Comparison of ENCODE assay signal across 23 cellular contexts in genomic region chr7:37366445-37366844, GRCh38.
DNase-seq lines count a peak whose midpoint lies in the region; ATAC-seq lines count a peak whose summit lies in the region.
"Had no signal": no experiment of that assay in that cellular context is flagged by ENCODE, and none has a peak within 500 bp of the region (broad histone marks: within the 10 kb centered on the region; RNA-seq: fewer than 3 reads in every experiment).

No MANE protein-coding gene starts in this region.

- CTCF ChIA-PET in activated naive CD4-positive, alpha-beta T cell treated with anti-CD3 and anti-CD28 coated beads, Interleukin-2, amount 10 ng/mL, durations not matched to agents 7 days and 5 days (lab: Charles Lee) = no interaction called here

- no peaks in the 10 kb centered on the region for H3K27me3 ChIP-seq in GM23248 (replicated peaks; ENCODE audit: insufficient read depth)
- H3K27me3 ChIP-seq: BLaER1 had no signal

- H3K79me2 ChIP-seq in GM23248 (ENCODE audit: insufficient read depth) = no peaks in the 10 kb centered on the region

- no peaks in the 10 kb centered on the region for H3K4me1 ChIP-seq in GM23248 (ENCODE audit: insufficient read depth)
- H3K4me1 ChIP-seq: BLaER1 had no signal

- H3K9me3 Mint-ChIP-seq in T-helper 2 cell treated with Interferon-gamma antibody and Interleukin-4, amounts not matched to agents 5 μg/mL and 100 μg/mL, for 36 hours = no peaks in the 10 kb centered on the region
- peaks cover 3% of the 10 kb centered on the region for H3K9me3 Mint-ChIP-seq in activated naive CD4-positive, alpha-beta T cell treated with anti-CD3 and anti-CD28 coated beads, Interleukin-2, amount 10 ng/mL, durations not matched to agents 7 days and 5 days
- H3K9me3 Mint-ChIP-seq in activated naive CD8-positive, alpha-beta T cell treated with anti-CD3 and anti-CD28 coated beads, Interleukin-2, amount 10 ng/mL, durations not matched to agents 7 days and 5 days = peaks cover 3% of the 10 kb centered on the region
- H3K9me3 Mint-ChIP-seq in stimulated activated effector memory CD8-positive, alpha-beta T cell treated with anti-CD3 and anti-CD28 coated beads, Interleukin-12 subunit alpha, Interleukin-12 subunit beta, amount 100 ng/mL, for 72 hours = no peaks in the 10 kb centered on the region
- H3K9me3 Mint-ChIP-seq: CD4-positive, alpha-beta memory T cell had no signal

- H3K27ac ChIP-seq in GM23248 = no peak overlapping the region
- H3K27ac ChIP-seq: 22Rv1, BLaER1, RWPE1 had no signal

- H2AFZ ChIP-seq in GM23248 = no peak overlapping the region

- no peak overlapping the region for H3K4me3 ChIP-seq in GM23248
- H3K4me3 ChIP-seq: BLaER1 had no signal

- H4K20me1 ChIP-seq in GM23248 (ENCODE audit: insufficient read depth) = no peaks in the 10 kb centered on the region
- H4K20me1 ChIP-seq: BLaER1 had no signal

- H3K27me3 Mint-ChIP-seq in T-helper 2 cell treated with Interferon-gamma antibody and Interleukin-4, amounts not matched to agents 5 μg/mL and 100 μg/mL, for 36 hours (ENCODE audit: low read depth) = peaks cover 27% of the 10 kb centered on the region
- H3K27me3 Mint-ChIP-seq in activated naive CD4-positive, alpha-beta T cell treated with anti-CD3 and anti-CD28 coated beads, Interleukin-2, amount 10 ng/mL, durations not matched to agents 7 days and 5 days = no peaks in the 10 kb centered on the region
- no peaks in the 10 kb centered on the region for H3K27me3 Mint-ChIP-seq in activated naive CD8-positive, alpha-beta T cell treated with anti-CD3 and anti-CD28 coated beads, Interleukin-2, amount 10 ng/mL, durations not matched to agents 7 days and 5 days
- H3K27me3 Mint-ChIP-seq: CD4-positive, alpha-beta memory T cell had no signal

- DNase-seq in T-helper 2 cell treated with Interferon-gamma antibody and Interleukin-4, amounts not matched to agents 5 μg/mL and 100 μg/mL, for 36 hours (ENCODE audit: low spot score) = no peak
- DNase-seq in T-helper 2 cell (no peak), GM23248 (no peak), UCSD-AML1 (lab: John Stamatoyannopoulos, UW; ENCODE audit: unreplicated experiment) (no peak)
- no peak for DNase-seq in activated naive CD4-positive, alpha-beta T cell treated with anti-CD3 and anti-CD28 coated beads, Interleukin-2, amount 10 ng/mL, durations not matched to agents 7 days and 5 days
- no peak for DNase-seq in activated naive CD4-positive, alpha-beta T cell (lab: John Stamatoyannopoulos, UW)
- no peak for DNase-seq in activated naive CD8-positive, alpha-beta T cell treated with anti-CD3 and anti-CD28 coated beads, Interleukin-2, amount 10 ng/mL, durations not matched to agents 7 days and 5 days
- DNase-seq in stimulated activated effector memory CD8-positive, alpha-beta T cell treated with anti-CD3 and anti-CD28 coated beads, Interleukin-12 subunit alpha, Interleukin-12 subunit beta, amount 100 ng/mL, for 72 hours (ENCODE audit: low spot score in 2 of 2) = no peak
- DNase-seq: ACHN; Caco-2; CD4-positive, alpha-beta memory T cell; H7; Karpas-422; NCI-H1694; NCI-H2081; NCI-H2171; NCI-H345; NCI-H524; NCI-H774; NK-92 treated with Interleukin-12 subunit alpha and Interleukin-12 subunit beta, amount 100 ng/mL, for 24 hours had no signal

- peak overlapping the region; percentile 7 for H3K4me3 Mint-ChIP-seq in T-helper 2 cell treated with Interferon-gamma antibody and Interleukin-4, amounts not matched to agents 5 μg/mL and 100 μg/mL, for 36 hours
- H3K4me3 Mint-ChIP-seq in activated naive CD4-positive, alpha-beta T cell treated with anti-CD3 and anti-CD28 coated beads, Interleukin-2, amount 10 ng/mL, durations not matched to agents 7 days and 5 days = no peak overlapping the region
- peak overlapping the region; percentile 4 for H3K4me3 Mint-ChIP-seq in activated naive CD8-positive, alpha-beta T cell treated with anti-CD3 and anti-CD28 coated beads, Interleukin-2, amount 10 ng/mL, durations not matched to agents 7 days and 5 days
- H3K4me3 Mint-ChIP-seq in stimulated activated effector memory CD8-positive, alpha-beta T cell treated with anti-CD3 and anti-CD28 coated beads, Interleukin-12 subunit alpha, Interleukin-12 subunit beta, amount 100 ng/mL, for 72 hours = no peak overlapping the region

- no peaks in the 10 kb centered on the region for H3K36me3 ChIP-seq in GM23248 (ENCODE audit: low read depth)
- H3K36me3 ChIP-seq: BLaER1 had no signal

- H3K9me3 ChIP-seq in GM23248 (ENCODE audit: low read depth) = no peaks in the 10 kb centered on the region
- H3K9me3 ChIP-seq: BLaER1, Caco-2 had no signal

- H3K9ac ChIP-seq in GM23248 = no peak overlapping the region
- H3K9ac ChIP-seq: BLaER1 had no signal

- H3K4me1 Mint-ChIP-seq in T-helper 2 cell treated with Interferon-gamma antibody and Interleukin-4, amounts not matched to agents 5 μg/mL and 100 μg/mL, for 36 hours (ENCODE audit: low read depth) = peaks cover 37% of the 10 kb centered on the region
- H3K4me1 Mint-ChIP-seq in activated naive CD4-positive, alpha-beta T cell treated with anti-CD3 and anti-CD28 coated beads, Interleukin-2, amount 10 ng/mL, durations not matched to agents 7 days and 5 days = peaks cover 59% of the 10 kb centered on the region
- H3K4me1 Mint-ChIP-seq in activated naive CD8-positive, alpha-beta T cell treated with anti-CD3 and anti-CD28 coated beads, Interleukin-2, amount 10 ng/mL, durations not matched to agents 7 days and 5 days = peaks cover 36% of the 10 kb centered on the region
- H3K4me1 Mint-ChIP-seq in stimulated activated effector memory CD8-positive, alpha-beta T cell treated with anti-CD3 and anti-CD28 coated beads, Interleukin-12 subunit alpha, Interleukin-12 subunit beta, amount 100 ng/mL, for 72 hours = peaks cover 49% of the 10 kb centered on the region

- ATAC-seq in activated naive CD8-positive, alpha-beta T cell treated with anti-CD3 and anti-CD28 coated beads, Interleukin-2, amount 10 ng/mL, durations not matched to agents 7 days and 5 days (ENCODE audit: low read depth) = no peak
- ATAC-seq in stimulated activated effector memory CD8-positive, alpha-beta T cell treated with anti-CD3 and anti-CD28 coated beads, Interleukin-12 subunit alpha, Interleukin-12 subunit beta, amount 100 ng/mL, for 72 hours = peak; percentile 27

- H3K9me2 ChIP-seq in GM23248 (ENCODE audit: insufficient read depth) = no peaks in the 10 kb centered on the region

- in situ Hi-C loops in GM23248 (cut with MboI) = no loop called here

- H3K27ac Mint-ChIP-seq in T-helper 2 cell treated with Interferon-gamma antibody and Interleukin-4, amounts not matched to agents 5 μg/mL and 100 μg/mL, for 36 hours = no peak overlapping the region
- H3K27ac Mint-ChIP-seq in activated naive CD4-positive, alpha-beta T cell treated with anti-CD3 and anti-CD28 coated beads, Interleukin-2, amount 10 ng/mL, durations not matched to agents 7 days and 5 days = peak overlapping the region; percentile 31
- H3K27ac Mint-ChIP-seq in activated naive CD8-positive, alpha-beta T cell treated with anti-CD3 and anti-CD28 coated beads, Interleukin-2, amount 10 ng/mL, durations not matched to agents 7 days and 5 days = no peak overlapping the region
- H3K27ac Mint-ChIP-seq in stimulated activated effector memory CD8-positive, alpha-beta T cell treated with anti-CD3 and anti-CD28 coated beads, Interleukin-12 subunit alpha, Interleukin-12 subunit beta, amount 100 ng/mL, for 72 hours = no peak overlapping the region

- H3F3A ChIP-seq in GM23248 (ENCODE audit: insufficient read depth) = no peaks in the 10 kb centered on the region

- whole genome bisulfite sequencing in GM23248 (ENCODE audit: low coverage in 1 of 2, low lambda C conversion rate in 2 of 2, missing lambda C conversion rate in 2 of 2), 2 experiments = 56 to 62% methylated on average over 3 of the region's 3 CpGs

- peaks cover 10% of the 10 kb centered on the region for H3K36me3 Mint-ChIP-seq in T-helper 2 cell treated with Interferon-gamma antibody and Interleukin-4, amounts not matched to agents 5 μg/mL and 100 μg/mL, for 36 hours (ENCODE audit: low read depth)
- peaks cover 29% of the 10 kb centered on the region for H3K36me3 Mint-ChIP-seq in activated naive CD4-positive, alpha-beta T cell treated with anti-CD3 and anti-CD28 coated beads, Interleukin-2, amount 10 ng/mL, durations not matched to agents 7 days and 5 days
- H3K36me3 Mint-ChIP-seq in activated naive CD8-positive, alpha-beta T cell treated with anti-CD3 and anti-CD28 coated beads, Interleukin-2, amount 10 ng/mL, durations not matched to agents 7 days and 5 days = peaks cover 11% of the 10 kb centered on the region
- H3K36me3 Mint-ChIP-seq in stimulated activated effector memory CD8-positive, alpha-beta T cell treated with anti-CD3 and anti-CD28 coated beads, Interleukin-12 subunit alpha, Interleukin-12 subunit beta, amount 100 ng/mL, for 72 hours = no peaks in the 10 kb centered on the region

- POLR2A ChIA-PET in activated naive CD8-positive, alpha-beta T cell treated with anti-CD3 and anti-CD28 coated beads, Interleukin-2, amount 10 ng/mL, durations not matched to agents 7 days and 5 days (lab: Charles Lee) = no interaction called here

- H3K4me2 ChIP-seq in GM23248 (ENCODE audit: unreplicated experiment) = no peak overlapping the region
- H3K4me2 ChIP-seq: BLaER1 had no signal

Comparison
In these comparisons a context has a peak if more than half of its experiments do, and no peak if none do; other contexts are left out.
1. H3K4me3 Mint-ChIP-seq: peak in T-helper 2 cell treated with Interferon-gamma antibody and Interleukin-4, amounts not matched to agents 5 μg/mL and 100 μg/mL, for 36 hours (single experiment) and activated naive CD8-positive, alpha-beta T cell treated with anti-CD3 and anti-CD28 coated beads, Interleukin-2, amount 10 ng/mL, durations not matched to agents 7 days and 5 days (single experiment); none in activated naive CD4-positive, alpha-beta T cell treated with anti-CD3 and anti-CD28 coated beads, Interleukin-2, amount 10 ng/mL, durations not matched to agents 7 days and 5 days (single experiment) and stimulated activated effector memory CD8-positive, alpha-beta T cell treated with anti-CD3 and anti-CD28 coated beads, Interleukin-12 subunit alpha, Interleukin-12 subunit beta, amount 100 ng/mL, for 72 hours (single experiment).